ENCODE assay signal across 1 cellular context in genomic region chr4:3304831-3305609, GRCh38.
TF ChIP-seq lines count a peak whose summit lies in the region.

No MANE protein-coding gene starts in this region.

TF ChIP-seq in H1, 55 proteins besides CTCF, POLR2A, EP300 and RAD21 (continued from another document):
- TF ChIP-seq SAP30 (IDR thresholded peaks at IDR 0.05; ENCODE audit: insufficient read depth, insufficient replicate concordance, low read length) (no peak), SIX5 (IDR thresholded peaks at IDR 0.05; ENCODE audit: low read depth, low read length) (no peak), CHD1 (IDR thresholded peaks at IDR 0.05; ENCODE audit: low read depth, low read length) (no peak), GABPA (IDR thresholded peaks at IDR 0.05; ENCODE audit: borderline replicate concordance, insufficient read depth, low read length) (no peak), JUN (IDR thresholded peaks at IDR 0.05; ENCODE audit: low read depth, low read length) (no peak)
